8 cellular contexts compared by ENCODE assay signal in the genomic region with DNA sequence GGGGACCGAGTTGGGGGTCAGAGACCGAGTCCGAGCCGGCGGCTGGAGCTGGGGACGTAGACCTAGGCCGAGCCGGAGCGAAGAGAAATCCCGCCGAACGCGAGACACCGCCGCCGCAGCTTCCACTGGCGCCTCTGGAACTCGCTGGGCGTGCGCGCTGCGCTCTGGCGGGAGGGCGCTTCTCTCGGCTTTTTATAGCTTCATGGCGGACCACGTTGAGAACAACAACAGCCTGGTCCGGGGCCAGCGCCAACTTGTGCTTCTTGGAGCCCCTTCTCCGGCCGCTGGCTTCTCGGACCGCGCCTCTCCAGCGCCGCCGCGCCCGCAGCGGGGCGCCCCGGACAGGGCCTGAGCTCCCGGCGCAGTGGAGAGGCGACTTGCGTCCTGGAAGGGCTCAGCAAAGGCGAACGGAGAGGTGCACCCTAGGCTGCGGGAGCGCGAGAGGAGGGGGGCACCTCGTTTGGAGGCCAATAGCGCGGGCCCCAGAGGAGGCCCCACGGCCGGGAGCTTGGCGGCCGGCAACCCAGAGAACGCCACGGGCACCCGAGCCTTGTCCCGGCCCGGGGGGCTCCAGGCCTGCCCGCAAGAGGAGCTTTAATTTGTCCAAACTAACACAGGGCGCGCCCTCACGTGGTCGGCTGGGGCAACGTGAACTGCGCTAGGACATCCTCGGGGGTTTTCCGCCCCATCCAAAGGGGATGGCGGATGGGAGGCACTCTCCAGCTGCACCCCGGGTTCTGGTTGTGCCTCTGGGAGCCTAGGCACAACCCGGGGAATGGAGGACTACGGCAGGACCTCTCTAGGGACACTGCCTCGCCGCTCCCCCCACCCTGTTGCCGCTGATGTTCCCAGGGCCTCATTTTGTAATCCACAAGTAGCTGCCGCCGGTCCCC. TPM values are rescaled to one million over a fixed set of nuclear protein-coding genes. Genes with fewer than 3 reads are reported as not detected.
A peak's percentile ranks its signal among the peaks of the same experiment; 100 is the strongest.
DNase-seq lines count a peak whose midpoint lies in the region; ATAC-seq and TF ChIP-seq lines count a peak whose summit lies in the region.

No MANE protein-coding gene starts in this region.

- DNase-seq in NCI-H524 treated with DMSO at 0.1 percent for 48 hours (lab: John Stamatoyannopoulos, UW) (peak; percentile 32), dermis blood vessel endothelial cell (peak; percentile 86), lower leg skin (ENCODE audit: low spot score in 2 of 2) (peak; percentile 89 to 98)
- DNase-seq in activated CD4-positive, alpha-beta T cell treated with anti-CD3 and anti-CD28 coated beads, Interleukin-2, amount 50 U/mL, for 4 hours: peak; percentile 90 to 93
- DNase-seq in stimulated activated CD4-positive, alpha-beta T cell treated with anti-CD3 and anti-CD28 coated beads, Interleukin-4, amount 100 ng/mL, for 48 hours (ENCODE audit: low read depth in 2 of 2): peak; percentile 84 to 94

- peak in 1 of 2 donors; percentile 96 for TF ChIP-seq POLR2A in lower leg skin (IDR thresholded peaks at IDR 0.05)

- 0 to 1% methylated on average over 29 to 37 of the region's 81 CpGs for WGBS in lower leg skin, 2 donors

- ATAC-seq in HG03039 (IDR thresholded peaks at IDR 0.05; ENCODE audit: unreplicated experiment) (peak; percentile 31), GM21717 (IDR thresholded peaks at IDR 0.05; ENCODE audit: unreplicated experiment) (no peak)

- peak overlapping the region; percentile 97 for H3K4me3 ChIP-seq in lower leg skin (ENCODE audit: low read depth, poor library complexity, severe bottlenecking)

- intact Hi-C loops in lower leg skin (cut with DNase I; ENCODE audit: low total_unique reads): no loop called here

- TF ChIP-seq CTCF in GM12873 (IDR thresholded peaks at IDR 0.05; ENCODE audit: insufficient read depth, low read depth, low read length, missing control alignments) (peak; percentile 62), lower leg skin (IDR thresholded peaks at IDR 0.05) (no peak)

RNA-seq across cellular contexts. Expression of a gene that starts 37.7 kb away (rescaled TPM):
- total RNA-seq in dermis blood vessel endothelial cell: 31.3 and 40.0 TPM in 2 replicates
- total RNA-seq in lower leg skin: 10 to 100 TPM; 25.2 to 34.9 (median 34.4) TPM

Comparison
In these comparisons a context has a peak if more than half of its experiments do, and no peak if none do; other contexts are left out.
1. DNase-seq: peak in every context shown above with its lines; median percentile 94 in lower leg skin; 92 in activated CD4-positive, alpha-beta T cell treated with anti-CD3 and anti-CD28 coated beads, Interleukin-2, amount 50 U/mL, for 4 hours; 89 in stimulated activated CD4-positive, alpha-beta T cell treated with anti-CD3 and anti-CD28 coated beads, Interleukin-4, amount 100 ng/mL, for 48 hours; 86 in dermis blood vessel endothelial cell; 32 in NCI-H524 treated with DMSO at 0.1 percent for 48 hours.